11 cellular contexts compared by ENCODE assay signal in genomic region chr1:243708210-243708609, GRCh38.
DNase-seq lines count a peak whose midpoint lies in the region; ATAC-seq and TF ChIP-seq lines count a peak whose summit lies in the region.
"Had no signal": no experiment of that assay in that cellular context is flagged by ENCODE, and none has a peak within 500 bp of the region (broad histone marks: within the 10 kb centered on the region; RNA-seq: fewer than 3 reads in every experiment).

No MANE protein-coding gene starts in this region.

- in situ Hi-C loops in mammary epithelial cell (cut with MboI; ENCODE audit: low sequenced_read_pairs in 2 of 2) = loop anchor here in 1 of 2 donors (25.0 kb wide), 1 partner anchor 554 kb away; no protein-coding TSS in a partner anchor

- dilution Hi-C loops in mammary epithelial cell (cut with HindIII; ENCODE audit: low sequenced_read_pairs) = no loop called here

- CTCF ChIA-PET in mammary epithelial cell (lab: Charles Lee; ENCODE audit: low non-redundant PET) = interaction anchor here (0.7 kb wide), 1 partner anchor 341 kb away, joined by 4 read pairs; no protein-coding TSS in a partner anchor

- no peak overlapping the region for H2AFZ ChIP-seq in mammary epithelial cell (ENCODE audit: low read depth, low read length)

- H3K36me3 ChIP-seq in mammary epithelial cell (ENCODE audit: insufficient read depth, low read length) (no peaks in the 10 kb centered on the region), spleen (no peaks in the 10 kb centered on the region)
- H3K36me3 ChIP-seq: HAP-1, vagina had no signal

- no peaks in the 10 kb centered on the region for H3K79me2 ChIP-seq in mammary epithelial cell (ENCODE audit: insufficient read depth, low read length)

- H3K4me1 ChIP-seq in mammary epithelial cell (ENCODE audit: insufficient read depth, low read length) = no peaks in the 10 kb centered on the region
- peaks cover 0 to 26% (median 12%) of the 10 kb centered on the region in 6 donors for H3K4me1 ChIP-seq in spleen

- BruUV-seq in mammary epithelial cell (replicated peaks; lab: Mats Ljungman, UMichigan) = no TSS peak

- no peak overlapping the region for H3K4me2 ChIP-seq in mammary epithelial cell (ENCODE audit: insufficient read depth, low read depth, low read length)

- H3K9me3 ChIP-seq in mammary epithelial cell (replicated peaks; ENCODE audit: insufficient read depth, low read length) = no peaks in the 10 kb centered on the region
- no peaks in the 10 kb centered on the region for H3K9me3 ChIP-seq in spleen
- H3K9me3 ChIP-seq: HAP-1, vagina had no signal

- DNase-seq in NOMO-1 treated with DMSO at 0.1 percent for 48 hours (lab: John Stamatoyannopoulos, UW; ENCODE audit: unreplicated experiment) (peak; percentile 43), NOMO-1 treated with dmso at 0.1 percent for 144 hours (lab: John Stamatoyannopoulos, UW; ENCODE audit: unreplicated experiment) (no peak), NCI-H1694 (lab: John Stamatoyannopoulos, UW) (peak; percentile 97), mammary epithelial cell (no peak), retinal pigment epithelial cell (ENCODE audit: low read depth) (no peak), substantia nigra (lab: John Stamatoyannopoulos, UW) (no peak), spleen (no peak)
- DNase-seq: CD4-positive, CD25-positive, alpha-beta regulatory T cell had no signal

- intact Hi-C loops in mammary epithelial cell (cut with micrococcal nuclease) = loop anchor here (1.0 to 5.0 kb wide), 4 partner anchors 40 to 889 kb away; no protein-coding TSS in a partner anchor
- intact Hi-C loops in spleen (cut with DNase I; ENCODE audit: low total_unique reads) = no loop called here

- no peaks in the 10 kb centered on the region for H4K20me1 ChIP-seq in mammary epithelial cell (ENCODE audit: insufficient read depth, low read length)

- no peak overlapping the region for H3K9ac ChIP-seq in mammary epithelial cell (ENCODE audit: insufficient read depth, low read length)

- TF ChIP-seq CTCF in mammary epithelial cell (conservative IDR thresholded peaks at IDR 0.05 in 1 of 2, IDR thresholded peaks at IDR 0.05 in 1 of 2; ENCODE audit: extremely low read depth in 1 of 2, insufficient read depth in 1 of 2, low read depth in 1 of 2, low read length in 2 of 2) = peak; percentile 17 to 39
- peak; percentile 31 for TF ChIP-seq CTCF in retinal pigment epithelial cell (conservative IDR thresholded peaks at IDR 0.05; ENCODE audit: low read depth, low read length)
- TF ChIP-seq CTCF in spleen (IDR thresholded peaks at IDR 0.05 in 8 of 11, conservative IDR thresholded peaks at IDR 0.05 in 3 of 11) = peak in 2 of 11 experiments; percentile 14 to 29

- H3K4me3 ChIP-seq in mammary epithelial cell (replicated peaks in 1 of 3; ENCODE audit: insufficient read depth in 1 of 3, low read depth in 2 of 3, low read length in 3 of 3) = no peak overlapping the region
- H3K4me3 ChIP-seq in retinal pigment epithelial cell (ENCODE audit: low read length) = no peak overlapping the region
- no peak overlapping the region for H3K4me3 ChIP-seq in spleen
- H3K4me3 ChIP-seq: HAP-1, vagina had no signal

- H3K27ac ChIP-seq in mammary epithelial cell (ENCODE audit: insufficient read depth, low read depth, low read length) (no peak overlapping the region), substantia nigra (ENCODE audit: low read depth, low read length, poor library complexity, severe bottlenecking) (no peak overlapping the region), spleen (no peak overlapping the region)
- H3K27ac ChIP-seq: vagina had no signal

- H3K27me3 ChIP-seq in mammary epithelial cell (ENCODE audit: insufficient read depth, low read length) = no peaks in the 10 kb centered on the region
- H3K27me3 ChIP-seq in spleen (replicated peaks in 1 of 7) = no peaks in the 10 kb centered on the region
- H3K27me3 ChIP-seq: vagina had no signal

- WGBS in mammary epithelial cell (ENCODE audit: low coverage, missing lambda C conversion rate) = 83% methylated on average over 3 of the region's 3 CpGs
- 90 to 92% (median 92%) methylated on average over 3 of the region's 3 CpGs for WGBS in spleen, 5 donors

- ATAC-seq in HG02678 (IDR thresholded peaks at IDR 0.05; ENCODE audit: unreplicated experiment) = no peak

- no peak for TF ChIP-seq POLR2A in spleen (IDR thresholded peaks at IDR 0.05)

Comparison
In these comparisons a context has a peak if more than half of its experiments do, and no peak if none do; other contexts are left out.
1. DNase-seq: peak in NOMO-1 treated with DMSO at 0.1 percent for 48 hours (single experiment) and NCI-H1694 (single experiment); none in NOMO-1 treated with dmso at 0.1 percent for 144 hours (single experiment), mammary epithelial cell (single experiment), retinal pigment epithelial cell (single experiment), substantia nigra (0 of 49) and spleen (single experiment).